Comparison of ENCODE assay signal across 26 cellular contexts in the genomic region with DNA sequence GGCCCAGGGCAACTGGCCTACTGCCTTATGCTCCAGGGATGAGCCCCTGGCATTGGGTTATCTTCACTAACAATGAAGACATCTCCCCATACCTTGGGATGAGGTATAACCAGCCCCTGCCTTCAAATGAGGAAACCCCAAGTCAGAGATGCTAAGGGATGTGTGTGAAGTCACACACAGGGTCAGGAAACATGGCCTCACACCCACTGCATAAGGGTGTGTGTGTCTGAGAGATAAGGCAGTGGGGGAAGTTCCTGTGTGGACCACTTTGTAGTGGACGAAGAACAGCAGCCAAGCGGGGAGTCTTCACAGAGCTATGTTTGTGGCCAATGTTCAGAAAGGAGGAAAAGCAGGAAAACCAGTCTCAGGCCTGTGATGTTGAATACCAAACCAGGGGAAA.
"Had no signal": no experiment of that assay in that cellular context is flagged by ENCODE, and none has a peak within 500 bp of the region (broad histone marks: within the 10 kb centered on the region; RNA-seq: fewer than 3 reads in every experiment).

No MANE protein-coding gene starts in this region.

- H3K9me3 ChIP-seq: esophagus squamous epithelium, gastroesophageal sphincter, left ventricle myocardium inferior, lower lobe of right lung, ovary, right atrium auricular region, suprapubic skin, tibial artery, upper lobe of left lung, uterus had no signal

- H3K27ac Mint-ChIP-seq: memory B cell; natural killer cell treated with Interleukin-12 subunit alpha and Interleukin-12 subunit beta and Interleukin-15 and Interleukin-18, amount 100 ng/mL, for 72 hours; neural progenitor cell; stimulated activated effector memory CD8-positive, alpha-beta T cell treated with anti-CD3 and anti-CD28 coated beads, Interleukin-12 subunit alpha, Interleukin-12 subunit beta, amount 100 ng/mL, for 72 hours had no signal

- ATAC-seq: gastroesophageal sphincter; left cardiac atrium; lower lobe of right lung; natural killer cell treated with Interleukin-12 subunit alpha and Interleukin-12 subunit beta and Interleukin-15 and Interleukin-18, amount 100 ng/mL, for 72 hours; stimulated activated effector memory CD8-positive, alpha-beta T cell treated with anti-CD3 and anti-CD28 coated beads, Interleukin-12 subunit alpha, Interleukin-12 subunit beta, amount 100 ng/mL, for 72 hours; stimulated activated naive CD8-positive, alpha-beta T cell treated with anti-CD3 and anti-CD28 coated beads, Interleukin-15, Interleukin-2, amounts not matched to agents 100 U/mL and 50 U/mL, for 24 hours had no signal

- H3K4me3 Mint-ChIP-seq: immature natural killer cell; memory B cell; natural killer cell treated with Interleukin-12 subunit alpha and Interleukin-12 subunit beta and Interleukin-15 and Interleukin-18, amount 100 ng/mL, for 72 hours; neural progenitor cell; stimulated activated effector memory CD8-positive, alpha-beta T cell treated with anti-CD3 and anti-CD28 coated beads, Interleukin-12 subunit alpha, Interleukin-12 subunit beta, amount 100 ng/mL, for 72 hours had no signal

- H3K4me1 ChIP-seq: esophagus squamous epithelium, gastroesophageal sphincter, left ventricle myocardium inferior, lower lobe of right lung, neural progenitor cell, right atrium auricular region, suprapubic skin, tibial artery, upper lobe of left lung, uterus had no signal

- H3K36me3 ChIP-seq: ovary, uterus had no signal

- H3K4me3 ChIP-seq: esophagus squamous epithelium, gastroesophageal sphincter, left ventricle myocardium inferior, lower lobe of right lung, neural progenitor cell, ovary, right atrium auricular region, smooth muscle cell, suprapubic skin, tibial artery, upper lobe of left lung, uterus had no signal

- H3K27ac ChIP-seq: epithelial cell of prostate, esophagus squamous epithelium, gastroesophageal sphincter, left ventricle myocardium inferior, lower lobe of right lung, neural progenitor cell, right atrium auricular region, suprapubic skin, tibial artery, upper lobe of left lung, uterus had no signal

- H3K27me3 ChIP-seq: esophagus squamous epithelium, gastroesophageal sphincter, neural progenitor cell, ovary, right atrium auricular region, suprapubic skin, tibial artery, upper lobe of left lung, uterus had no signal

- H3K27me3 Mint-ChIP-seq: memory B cell; natural killer cell treated with Interleukin-12 subunit alpha and Interleukin-12 subunit beta and Interleukin-15 and Interleukin-18, amount 100 ng/mL, for 72 hours had no signal

- H3K4me1 Mint-ChIP-seq: immature natural killer cell; stimulated activated effector memory CD8-positive, alpha-beta T cell treated with anti-CD3 and anti-CD28 coated beads, Interleukin-12 subunit alpha, Interleukin-12 subunit beta, amount 100 ng/mL, for 72 hours had no signal

- H3K9me3 Mint-ChIP-seq: immature natural killer cell; memory B cell; natural killer cell treated with Interleukin-12 subunit alpha and Interleukin-12 subunit beta and Interleukin-15 and Interleukin-18, amount 100 ng/mL, for 72 hours; neural progenitor cell; stimulated activated effector memory CD8-positive, alpha-beta T cell treated with anti-CD3 and anti-CD28 coated beads, Interleukin-12 subunit alpha, Interleukin-12 subunit beta, amount 100 ng/mL, for 72 hours had no signal

- DNase-seq: effector memory CD4-positive, alpha-beta T cell; esophagus squamous epithelium; foreskin fibroblast; glutamatergic neuron; immature natural killer cell; left cardiac atrium; left ventricle myocardium inferior; lower lobe of right lung; midbrain; nucleus accumbens; stimulated activated CD4-positive, alpha-beta T cell treated with anti-CD3 and anti-CD28 coated beads, Interleukin-4, amount 100 ng/mL, for 1 hour; stimulated activated CD8-positive, alpha-beta memory T cell treated with anti-CD3 and anti-CD28 coated beads, Interleukin-4, amount 100 ng/mL, for 48 hours; stimulated activated naive CD8-positive, alpha-beta T cell treated with anti-CD3 and anti-CD28 coated beads, Interleukin-15, Interleukin-2, amounts not matched to agents 100 U/mL and 50 U/mL, for 24 hours; tibial artery; upper lobe of left lung; uterus had no signal
